ENCODE assay signal across 8 cellular contexts in the genomic region with DNA sequence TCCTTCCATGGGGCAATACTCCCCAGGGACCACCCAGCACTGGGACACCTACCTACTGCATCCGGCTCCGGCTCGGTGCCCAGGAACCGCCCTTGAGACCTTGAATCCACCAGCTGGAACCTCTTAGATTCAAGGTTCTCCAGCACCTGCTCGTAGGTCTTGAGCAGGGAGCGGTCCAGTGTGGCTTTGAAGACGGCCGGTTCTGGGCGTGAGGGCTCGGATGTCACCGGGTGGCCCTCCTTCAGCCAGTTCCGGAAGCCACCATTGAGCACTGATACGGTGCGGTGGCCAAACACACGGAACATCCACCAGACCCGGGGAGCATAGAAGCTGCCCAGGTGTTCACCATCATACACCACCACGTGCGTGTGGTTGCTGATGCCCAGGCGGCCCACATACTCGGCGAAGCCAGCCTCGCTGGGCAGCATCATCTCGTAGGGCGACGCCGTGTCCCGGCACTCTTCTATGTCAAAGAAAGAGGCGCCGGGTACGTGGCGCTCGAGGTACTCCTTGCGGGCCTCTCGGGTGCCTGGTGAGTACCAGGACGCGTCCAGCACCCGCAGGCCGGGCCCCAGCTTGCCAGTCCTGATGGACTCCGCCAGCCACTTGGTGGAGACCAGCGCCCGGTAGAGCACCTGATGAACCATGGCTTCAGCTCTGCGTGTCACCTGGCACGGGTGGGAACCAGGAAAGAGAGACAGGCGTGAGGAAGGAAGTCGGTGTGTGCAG. TPM values are rescaled to one million over a fixed set of nuclear protein-coding genes. Genes with fewer than 3 reads are reported as not detected.
DNase-seq lines count a peak whose midpoint lies in the region; ATAC-seq and TF ChIP-seq lines count a peak whose summit lies in the region.

No MANE protein-coding gene starts in this region.

- H3K27me3 Mint-ChIP-seq in nephron progenitor cell (ENCODE audit: low read depth, poor library complexity): peaks cover 3% of the 10 kb centered on the region

- peaks cover 28% of the 10 kb centered on the region for H3K79me2 ChIP-seq in PC-3 (ENCODE audit: low read length)

- H3K36me3 ChIP-seq in BE2C (peaks cover 18% of the 10 kb centered on the region), PC-3 (ENCODE audit: low read depth, low read length) (no peaks in the 10 kb centered on the region)

- ATAC-seq in PC-3 (no peak; the same call in 1 of the 2 replicates), HG03025 (IDR thresholded peaks at IDR 0.05; ENCODE audit: low FRiP score, unreplicated experiment) (no peak), GM21367 (IDR thresholded peaks at IDR 0.05; ENCODE audit: unreplicated experiment) (no peak)

- H3K4me3 ChIP-seq in BE2C (ENCODE audit: low read depth, low read length) (peak overlapping the region; percentile 67), PC-3 (ENCODE audit: low read length) (peak overlapping the region; percentile 83), epithelial cell of proximal tubule (ENCODE audit: low read depth, low read length) (peak overlapping the region; percentile 90)

- peak overlapping the region; percentile 83 for H3K4me2 ChIP-seq in PC-3 (ENCODE audit: low read length)

- H3K9me2 ChIP-seq in PC-3 (replicated peaks; ENCODE audit: low read length): no peaks in the 10 kb centered on the region

- H3K36me3 Mint-ChIP-seq in nephron progenitor cell (ENCODE audit: low read depth): no peaks in the 10 kb centered on the region

- H4K20me1 ChIP-seq in PC-3 (ENCODE audit: low read length): no peaks in the 10 kb centered on the region

- BruUV-seq in PC-3 (replicated peaks; lab: Mats Ljungman, UMichigan): no TSS peak

- DNase-seq in BE2C (no peak), PC-3 (no peak), epithelial cell of proximal tubule (ENCODE audit: low read depth) (no peak), nephron progenitor cell (no peak), HuH-7.5 (ENCODE audit: low spot score) (no peak)
- no peak for DNase-seq in activated CD4-positive, CD25-positive, alpha-beta regulatory T cell (lab: John Stamatoyannopoulos, UW)

- peaks cover 59% of the 10 kb centered on the region for H3K4me1 Mint-ChIP-seq in nephron progenitor cell

- no peaks in the 10 kb centered on the region for H3K9me3 ChIP-seq in BE2C
- H3K9me3 ChIP-seq in PC-3 (ENCODE audit: low read length): no peaks in the 10 kb centered on the region

- intact Hi-C loops in PC-3 (cut with micrococcal nuclease): no loop called here

- POLR2A ChIA-PET in PC-3 (lab: Charles Lee; ENCODE audit: unreplicated experiment): interaction anchor here (0.6 kb wide), 1 partner anchor 33 kb away, joined by 3 read pairs; the partner anchor contains the start of gene KCTD17

- no peaks in the 10 kb centered on the region for H3F3A ChIP-seq in PC-3 (ENCODE audit: low read length, unreplicated experiment)

- CTCF ChIA-PET in PC-3 (lab: Charles Lee): no interaction called here

- no peaks in the 10 kb centered on the region for H3K9me3 Mint-ChIP-seq in nephron progenitor cell

- H2AFZ ChIP-seq in PC-3 (ENCODE audit: low read length): peak overlapping the region; percentile 59; the same call in 1 of the 2 replicates

- H3K27me3 ChIP-seq in BE2C (no peaks in the 10 kb centered on the region), PC-3 (ENCODE audit: low read length) (no peaks in the 10 kb centered on the region)

- H3K27ac ChIP-seq in PC-3 (ENCODE audit: low read length): no peak overlapping the region

- TF ChIP-seq CTCF in BE2C (IDR thresholded peaks at IDR 0.05; ENCODE audit: low read depth, low read length) (no peak), PC-3 (conservative IDR thresholded peaks at IDR 0.05; ENCODE audit: low read depth, low read length) (no peak), epithelial cell of proximal tubule (conservative IDR thresholded peaks at IDR 0.05; ENCODE audit: low read depth, low read length) (peak; percentile 8), nephron progenitor cell (IDR thresholded peaks at IDR 0.05) (no peak)

- peak overlapping the region; percentile 64 for H3K27ac Mint-ChIP-seq in nephron progenitor cell

- H3K4me1 ChIP-seq in BE2C (peaks cover 6% of the 10 kb centered on the region), PC-3 (ENCODE audit: insufficient read depth, low read length) (peaks cover 7% of the 10 kb centered on the region; the same call in 1 of the 2 replicates)

- H3K9ac ChIP-seq in PC-3 (ENCODE audit: low read length): peak overlapping the region; percentile 73

- H3K4me3 Mint-ChIP-seq in nephron progenitor cell: peak overlapping the region; percentile 91

RNA-seq across cellular contexts. Expression of gene TST, which starts 1.0 kb away (rescaled TPM):
- polyA plus RNA-seq in BE2C (2012; ENCODE audit: insufficient read depth, insufficient read length, low read depth): 11.4 TPM
- total RNA-seq in PC-3 (2014; rRNA removed): 31.7 and 35.9 TPM in 2 replicates
- 49.6 and 66.9 TPM in 2 replicates for total RNA-seq in epithelial cell of proximal tubule

RNA-seq across cellular contexts. Expression of gene MPST, which starts 1.3 kb away (rescaled TPM):
- polyA plus RNA-seq in BE2C (2012; ENCODE audit: insufficient read depth, insufficient read length, low read depth): 113 TPM
- total RNA-seq in PC-3 (2014; rRNA removed) (87.5 and 97.0 TPM in 2 replicates), epithelial cell of proximal tubule (215 and 252 TPM in 2 replicates)

RNA-seq across cellular contexts. Expression of gene KCTD17, which starts 33.3 kb away (rescaled TPM):
- polyA plus RNA-seq in BE2C (2012; ENCODE audit: insufficient read depth, insufficient read length, low read depth): 105 TPM
- total RNA-seq in PC-3 (2014; rRNA removed) (22.1 and 25.9 TPM in 2 replicates), epithelial cell of proximal tubule (35.6 and 35.9 TPM in 2 replicates)
